In the genomic region with DNA sequence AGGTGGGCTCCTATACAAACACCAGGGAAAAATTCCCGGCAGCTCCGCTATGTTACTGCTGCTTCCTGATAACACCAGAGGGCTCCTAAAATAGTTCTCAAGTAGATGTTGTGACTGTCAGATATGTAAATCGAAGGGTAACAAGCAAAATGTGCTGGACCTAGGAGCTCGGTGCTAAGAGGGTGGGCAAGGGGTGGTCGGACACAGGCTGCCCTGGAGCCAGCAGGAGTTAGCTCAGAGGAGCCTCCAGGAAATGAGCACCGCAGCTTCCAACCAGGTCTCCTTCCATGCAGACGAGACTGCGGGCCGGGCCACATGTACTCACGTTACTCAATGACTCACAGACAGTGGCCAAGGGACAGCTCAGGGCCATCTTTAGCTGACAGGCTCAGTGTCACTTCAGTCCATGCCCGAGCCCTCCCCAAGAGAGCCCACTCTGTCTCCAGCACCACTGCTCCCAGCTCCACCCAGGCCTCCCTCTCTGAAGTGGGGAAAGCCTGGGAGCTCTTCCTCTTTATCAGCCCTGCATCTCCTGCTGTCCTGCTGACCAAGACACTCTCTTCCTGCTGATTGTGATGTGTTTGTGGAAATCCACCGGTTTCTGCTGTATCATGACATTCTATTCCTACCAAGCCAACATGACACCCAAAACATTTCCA, we compare ENCODE assay signal across 1 cellular context.
A peak's percentile ranks its signal among the peaks of the same experiment; 100 is the strongest.
TF ChIP-seq lines count a peak whose summit lies in the region.

No MANE protein-coding gene starts in this region.

TF ChIP-seq in K562, 482 proteins besides CTCF, POLR2A, EP300 and RAD21 (continued from another document and continues in another):
- TF ChIP-seq SAFB (IDR thresholded peaks at IDR 0.05; ENCODE audit: borderline replicate concordance, low read depth, low read length) (no peak), ZNF277 (CRISPR knock-in tag; IDR thresholded peaks at IDR 0.05; ENCODE audit: borderline replicate concordance) (no peak), KHSRP (IDR thresholded peaks at IDR 0.05) (no peak), GMEB1 (CRISPR knock-in tag; IDR thresholded peaks at IDR 0.05) (no peak; the same call in 1 of the 2 replicates), LCOR (CRISPR knock-in tag; IDR thresholded peaks at IDR 0.05) (no peak), HEY1 (CRISPR knock-in tag; IDR thresholded peaks at IDR 0.05; ENCODE audit: borderline replicate concordance) (no peak), ZFP91 (CRISPR knock-in tag; IDR thresholded peaks at IDR 0.05) (no peak), ZNF561 (CRISPR knock-in tag; conservative IDR thresholded peaks at IDR 0.05) (no peak), ETV6 (IDR thresholded peaks at IDR 0.05; ENCODE audit: borderline replicate concordance in 1 of 2, low read depth in 2 of 2, low read length in 1 of 2) (no peak), ETV6 (CRISPR knock-in tag; IDR thresholded peaks at IDR 0.05; ENCODE audit: borderline replicate concordance) (no peak), RFX5 (IDR thresholded peaks at IDR 0.05; ENCODE audit: low read depth, low read length) (no peak), KDM4B (IDR thresholded peaks at IDR 0.05; ENCODE audit: borderline replicate concordance in 2 of 2, low read depth in 1 of 2) (no peak), SOX6 (IDR thresholded peaks at IDR 0.05) (no peak), KLF1 (tag; IDR thresholded peaks at IDR 0.05) (no peak), TCF7L2 (IDR thresholded peaks at IDR 0.05; ENCODE audit: low read depth, low read length) (no peak), ARID4B (CRISPR knock-in tag; IDR thresholded peaks at IDR 0.05) (no peak), TAF1 (IDR thresholded peaks at IDR 0.05; ENCODE audit: control insufficient read depth, extremely low read depth, insufficient read depth, low read length, severe bottlenecking) (no peak), THRAP3 (IDR thresholded peaks at IDR 0.05; ENCODE audit: borderline replicate concordance) (no peak), DPF2 (IDR thresholded peaks at IDR 0.05) (peak; percentile 83), SIX5 (IDR thresholded peaks at IDR 0.05; ENCODE audit: borderline replicate concordance in 1 of 2, insufficient read depth in 1 of 2, low read depth in 1 of 2, low read length in 2 of 2) (no peak), MTA1 (IDR thresholded peaks at IDR 0.05; ENCODE audit: borderline replicate concordance) (peak; percentile 63; the same call in 1 of the 2 replicates), CBX3 (IDR thresholded peaks at IDR 0.05; ENCODE audit: borderline replicate concordance in 1 of 2, low read length in 2 of 2) (peak in 1 of 2 experiments; percentile 83; a peak in 1 of 3 replicates), ASH1L (IDR thresholded peaks at IDR 0.05; ENCODE audit: borderline replicate concordance, low read depth, partially characterized antibody) (no peak), RCOR1 (IDR thresholded peaks at IDR 0.05; ENCODE audit: borderline replicate concordance in 1 of 2, low read depth in 2 of 2, low read length in 2 of 2) (peak in 1 of 2 experiments; percentile 82; a peak in 2 of 4 replicates), NCOA4 (IDR thresholded peaks at IDR 0.05; ENCODE audit: partially characterized antibody) (no peak), ZFPM2 (CRISPR knock-in tag; IDR thresholded peaks at IDR 0.05) (no peak), FOXP1 (CRISPR knock-in tag; IDR thresholded peaks at IDR 0.05) (no peak), ATF4 (CRISPR knock-in tag; IDR thresholded peaks at IDR 0.05) (0 out of 2 replicates have a peak, but pooled peaks have one; percentile 40), TRIM24 (IDR thresholded peaks at IDR 0.05) (no peak), HINFP (tag; conservative IDR thresholded peaks at IDR 0.05; ENCODE audit: low read depth) (no peak), ZNF316 (IDR thresholded peaks at IDR 0.05) (peak; percentile 98), ZNF239 (CRISPR knock-in tag; IDR thresholded peaks at IDR 0.05) (no peak), ZNF717 (CRISPR knock-in tag; IDR thresholded peaks at IDR 0.05) (no peak), CREB1 (IDR thresholded peaks at IDR 0.05) (no peak), CREB1 (CRISPR knock-in tag; IDR thresholded peaks at IDR 0.05) (no peak), TCFL5 (CRISPR knock-in tag; conservative IDR thresholded peaks at IDR 0.05) (no peak), HOMEZ (CRISPR knock-in tag; IDR thresholded peaks at IDR 0.05) (no peak), EHMT2 (IDR thresholded peaks at IDR 0.05) (peak; percentile 88)
- TF ChIP-seq, protein P1, sequence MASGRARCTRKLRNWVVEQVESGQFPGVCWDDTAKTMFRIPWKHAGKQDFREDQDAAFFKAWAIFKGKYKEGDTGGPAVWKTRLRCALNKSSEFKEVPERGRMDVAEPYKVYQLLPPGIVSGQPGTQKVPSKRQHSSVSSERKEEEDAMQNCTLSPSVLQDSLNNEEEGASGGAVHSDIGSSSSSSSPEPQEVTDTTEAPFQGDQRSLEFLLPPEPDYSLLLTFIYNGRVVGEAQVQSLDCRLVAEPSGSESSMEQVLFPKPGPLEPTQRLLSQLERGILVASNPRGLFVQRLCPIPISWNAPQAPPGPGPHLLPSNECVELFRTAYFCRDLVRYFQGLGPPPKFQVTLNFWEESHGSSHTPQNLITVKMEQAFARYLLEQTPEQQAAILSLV (tag; IDR thresholded peaks at IDR 0.05) = peak; percentile 44; the same call in 1 of the 2 replicates
- TF ChIP-seq, protein P2, sequence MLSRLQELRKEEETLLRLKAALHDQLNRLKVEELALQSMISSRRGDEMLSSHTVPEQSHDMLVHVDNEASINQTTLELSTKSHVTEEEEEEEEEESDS (CRISPR knock-in tag; IDR thresholded peaks at IDR 0.05) = no peak
- TF ChIP-seq, protein P3, sequence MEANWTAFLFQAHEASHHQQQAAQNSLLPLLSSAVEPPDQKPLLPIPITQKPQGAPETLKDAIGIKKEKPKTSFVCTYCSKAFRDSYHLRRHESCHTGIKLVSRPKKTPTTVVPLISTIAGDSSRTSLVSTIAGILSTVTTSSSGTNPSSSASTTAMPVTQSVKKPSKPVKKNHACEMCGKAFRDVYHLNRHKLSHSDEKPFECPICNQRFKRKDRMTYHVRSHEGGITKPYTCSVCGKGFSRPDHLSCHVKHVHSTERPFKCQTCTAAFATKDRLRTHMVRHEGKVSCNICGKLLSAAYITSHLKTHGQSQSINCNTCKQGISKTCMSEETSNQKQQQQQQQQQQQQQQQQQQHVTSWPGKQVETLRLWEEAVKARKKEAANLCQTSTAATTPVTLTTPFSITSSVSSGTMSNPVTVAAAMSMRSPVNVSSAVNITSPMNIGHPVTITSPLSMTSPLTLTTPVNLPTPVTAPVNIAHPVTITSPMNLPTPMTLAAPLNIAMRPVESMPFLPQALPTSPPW (CRISPR knock-in tag; IDR thresholded peaks at IDR 0.05) = no peak
- TF ChIP-seq, protein P4, sequence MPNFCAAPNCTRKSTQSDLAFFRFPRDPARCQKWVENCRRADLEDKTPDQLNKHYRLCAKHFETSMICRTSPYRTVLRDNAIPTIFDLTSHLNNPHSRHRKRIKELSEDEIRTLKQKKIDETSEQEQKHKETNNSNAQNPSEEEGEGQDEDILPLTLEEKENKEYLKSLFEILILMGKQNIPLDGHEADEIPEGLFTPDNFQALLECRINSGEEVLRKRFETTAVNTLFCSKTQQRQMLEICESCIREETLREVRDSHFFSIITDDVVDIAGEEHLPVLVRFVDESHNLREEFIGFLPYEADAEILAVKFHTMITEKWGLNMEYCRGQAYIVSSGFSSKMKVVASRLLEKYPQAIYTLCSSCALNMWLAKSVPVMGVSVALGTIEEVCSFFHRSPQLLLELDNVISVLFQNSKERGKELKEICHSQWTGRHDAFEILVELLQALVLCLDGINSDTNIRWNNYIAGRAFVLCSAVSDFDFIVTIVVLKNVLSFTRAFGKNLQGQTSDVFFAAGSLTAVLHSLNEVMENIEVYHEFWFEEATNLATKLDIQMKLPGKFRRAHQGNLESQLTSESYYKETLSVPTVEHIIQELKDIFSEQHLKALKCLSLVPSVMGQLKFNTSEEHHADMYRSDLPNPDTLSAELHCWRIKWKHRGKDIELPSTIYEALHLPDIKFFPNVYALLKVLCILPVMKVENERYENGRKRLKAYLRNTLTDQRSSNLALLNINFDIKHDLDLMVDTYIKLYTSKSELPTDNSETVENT (CRISPR knock-in tag; IDR thresholded peaks at IDR 0.05) = no peak
